1 cellular context compared by ENCODE assay signal in the genomic region with DNA sequence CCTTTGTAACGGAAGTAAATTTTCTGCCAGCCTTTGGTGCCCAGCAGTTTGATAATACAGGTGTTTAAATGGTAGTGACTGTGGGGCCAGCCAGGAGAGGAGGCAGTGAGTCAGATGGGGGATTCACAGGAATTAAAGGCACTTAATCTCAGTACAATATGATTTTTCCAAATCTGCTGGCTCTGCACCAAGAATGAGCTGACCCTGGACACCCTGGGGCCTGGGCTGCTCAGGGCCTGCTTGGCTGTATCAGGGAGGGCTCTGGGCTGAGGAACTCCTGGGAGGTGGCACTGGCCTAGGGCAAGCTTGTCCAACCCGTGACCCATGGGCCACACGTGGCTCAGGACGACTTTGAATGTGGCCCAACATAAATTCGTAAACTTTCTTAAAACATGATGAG.
TF ChIP-seq lines count a peak whose summit lies in the region.

No MANE protein-coding gene starts in this region.

TF ChIP-seq in HepG2, 621 proteins besides CTCF, POLR2A, EP300 and RAD21:
- TF ChIP-seq, protein P1, sequence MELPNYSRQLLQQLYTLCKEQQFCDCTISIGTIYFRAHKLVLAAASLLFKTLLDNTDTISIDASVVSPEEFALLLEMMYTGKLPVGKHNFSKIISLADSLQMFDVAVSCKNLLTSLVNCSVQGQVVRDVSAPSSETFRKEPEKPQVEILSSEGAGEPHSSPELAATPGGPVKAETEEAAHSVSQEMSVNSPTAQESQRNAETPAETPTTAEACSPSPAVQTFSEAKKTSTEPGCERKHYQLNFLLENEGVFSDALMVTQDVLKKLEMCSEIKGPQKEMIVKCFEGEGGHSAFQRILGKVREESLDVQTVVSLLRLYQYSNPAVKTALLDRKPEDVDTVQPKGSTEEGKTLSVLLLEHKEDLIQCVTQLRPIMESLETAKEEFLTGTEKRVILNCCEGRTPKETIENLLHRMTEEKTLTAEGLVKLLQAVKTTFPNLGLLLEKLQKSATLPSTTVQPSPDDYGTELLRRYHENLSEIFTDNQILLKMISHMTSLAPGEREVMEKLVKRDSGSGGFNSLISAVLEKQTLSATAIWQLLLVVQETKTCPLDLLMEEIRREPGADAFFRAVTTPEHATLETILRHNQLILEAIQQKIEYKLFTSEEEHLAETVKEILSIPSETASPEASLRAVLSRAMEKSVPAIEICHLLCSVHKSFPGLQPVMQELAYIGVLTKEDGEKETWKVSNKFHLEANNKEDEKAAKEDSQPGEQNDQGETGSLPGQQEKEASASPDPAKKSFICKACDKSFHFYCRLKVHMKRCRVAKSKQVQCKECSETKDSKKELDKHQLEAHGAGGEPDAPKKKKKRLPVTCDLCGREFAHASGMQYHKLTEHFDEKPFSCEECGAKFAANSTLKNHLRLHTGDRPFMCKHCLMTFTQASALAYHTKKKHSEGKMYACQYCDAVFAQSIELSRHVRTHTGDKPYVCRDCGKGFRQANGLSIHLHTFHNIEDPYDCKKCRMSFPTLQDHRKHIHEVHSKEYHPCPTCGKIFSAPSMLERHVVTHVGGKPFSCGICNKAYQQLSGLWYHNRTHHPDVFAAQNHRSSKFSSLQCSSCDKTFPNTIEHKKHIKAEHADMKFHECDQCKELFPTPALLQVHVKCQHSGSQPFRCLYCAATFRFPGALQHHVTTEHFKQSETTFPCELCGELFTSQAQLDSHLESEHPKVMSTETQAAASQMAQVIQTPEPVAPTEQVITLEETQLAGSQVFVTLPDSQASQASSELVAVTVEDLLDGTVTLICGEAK (IDR thresholded peaks at IDR 0.05), result no peak
- TF ChIP-seq, protein P1 (CRISPR knock-in tag; IDR thresholded peaks at IDR 0.05), result no peak
